In the genomic region with DNA sequence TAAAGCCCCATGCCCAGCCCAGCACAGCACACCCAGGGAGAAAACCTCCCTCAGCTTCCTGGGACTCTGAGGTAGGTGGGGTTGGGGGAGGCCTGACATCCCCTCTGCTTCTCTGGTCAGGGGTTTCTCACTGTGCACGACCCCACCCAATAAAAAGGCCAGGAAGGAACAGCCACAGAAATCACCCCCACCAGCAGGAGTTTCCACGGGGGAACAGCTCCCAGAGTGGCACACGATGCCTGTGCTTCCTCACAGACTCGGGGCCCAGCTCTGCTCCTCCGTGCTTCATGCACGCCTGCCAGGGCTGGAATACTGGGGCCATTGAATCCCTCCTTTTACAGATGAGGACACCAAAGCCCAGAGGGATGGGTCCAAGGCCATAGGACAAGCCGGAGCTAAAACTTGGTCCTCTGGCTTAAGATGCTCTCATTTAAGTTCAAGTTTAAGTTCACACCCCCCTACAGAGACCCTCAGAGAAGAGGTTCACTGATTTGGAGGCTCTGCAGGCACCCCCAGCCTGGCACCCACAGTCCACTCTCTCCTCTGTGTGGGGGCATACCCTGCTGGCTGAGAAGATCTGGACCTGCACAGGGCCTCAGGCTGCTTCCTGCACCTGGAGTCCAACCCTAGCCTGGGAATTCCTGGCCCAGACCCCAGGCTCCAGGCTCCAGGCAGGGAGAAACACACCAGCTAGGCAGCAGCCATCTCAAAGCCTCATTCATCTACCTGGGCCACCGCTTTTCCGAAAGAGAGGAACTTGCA, we compare ENCODE assay signal across 12 cellular contexts. TPM values are rescaled to one million over a fixed set of nuclear protein-coding genes. Genes with fewer than 3 reads are reported as not detected.
DNase-seq lines count a peak whose midpoint lies in the region; ATAC-seq lines count a peak whose summit lies in the region.
"Had no signal": no experiment of that assay in that cellular context is flagged by ENCODE, and none has a peak within 500 bp of the region (broad histone marks: within the 10 kb centered on the region; RNA-seq: fewer than 3 reads in every experiment).

No MANE protein-coding gene starts in this region.

- DNase-seq in CD8-positive, alpha-beta memory T cell: peak in 1 of 5 donors; percentile 35
- no peak for DNase-seq in activated CD8-positive, alpha-beta T cell treated with anti-CD3 and anti-CD28 coated beads, Interleukin-2, amount 10 ng/mL, durations not matched to agents 7 days and 5 days
- peak in 1 of 3 donors; percentile 37 for DNase-seq in right cardiac atrium
- no peak for DNase-seq in NCI-H1436 treated with DMSO at 0.1 percent for 48 hours (lab: John Stamatoyannopoulos, UW)
- DNase-seq in NCI-H1048 (lab: John Stamatoyannopoulos, UW): no peak
- DNase-seq: NCI-H1105 treated with DMSO at 0.1 percent for 48 hours, T1000 had no signal

- no peak for ATAC-seq in activated CD8-positive, alpha-beta T cell treated with anti-CD3 and anti-CD28 coated beads, Interleukin-2, amount 10 ng/mL, durations not matched to agents 7 days and 5 days
- ATAC-seq in right cardiac atrium (no peak), GM19467 (IDR thresholded peaks at IDR 0.05; ENCODE audit: unreplicated experiment) (no peak), HG02678 (IDR thresholded peaks at IDR 0.05; ENCODE audit: unreplicated experiment) (no peak)
- no peak for ATAC-seq in stimulated activated memory B cell treated with anti-CD40 and anti-IgM and Interleukin-4, amounts not matched to agents 10 μg/mL and 1 μg/mL and 100 μg/mL, for 72 hours

- POLR2A ChIA-PET in CD8-positive, alpha-beta memory T cell (lab: Charles Lee): interaction anchor here (2.3 kb wide), 1 partner anchor 14 kb away, joined by 9 read pairs; the partner anchor contains the start of gene ACSS1
- POLR2A ChIA-PET in activated CD8-positive, alpha-beta T cell treated with anti-CD3 and anti-CD28 coated beads, Interleukin-2, amount 10 ng/mL, durations not matched to agents 7 days and 5 days (lab: Charles Lee): interaction anchor here (0.7 to 4.1 kb wide), 2 partner anchors 11 to 14 kb away, joined by 3 to 19 read pairs; partner anchors contain the start of gene ACSS1

- H3K4me3 Mint-ChIP-seq in CD8-positive, alpha-beta memory T cell: peak overlapping the region in 2 of 7 donors; percentile 9 to 75
- H3K4me3 Mint-ChIP-seq in activated CD8-positive, alpha-beta T cell treated with anti-CD3 and anti-CD28 coated beads, Interleukin-2, amount 10 ng/mL, durations not matched to agents 7 days and 5 days: no peak overlapping the region
- H3K4me3 Mint-ChIP-seq in stimulated activated memory B cell treated with anti-CD40 and anti-IgM and Interleukin-4, amounts not matched to agents 10 μg/mL and 1 μg/mL and 100 μg/mL, for 72 hours: peak overlapping the region; percentile 60
- H3K4me3 Mint-ChIP-seq: activated T-helper 1 cell treated with anti-CD3 and anti-CD28 coated beads, Interleukin-12 subunit alpha, Interleukin-12 subunit beta, Interleukin-2, Interleukin-4 antibody, amounts not matched to agents 30 ng/mL and 10 ng/mL and 1 ng/mL, durations not matched to agents 14 hours and 24 hours and 36 hours had no signal

- H3K9me3 Mint-ChIP-seq in CD8-positive, alpha-beta memory T cell: no peaks in the 10 kb centered on the region
- no peaks in the 10 kb centered on the region for H3K9me3 Mint-ChIP-seq in activated CD8-positive, alpha-beta T cell treated with anti-CD3 and anti-CD28 coated beads, Interleukin-2, amount 10 ng/mL, durations not matched to agents 7 days and 5 days (ENCODE audit: insufficient read depth)
- H3K9me3 Mint-ChIP-seq in stimulated activated memory B cell treated with anti-CD40 and anti-IgM and Interleukin-4, amounts not matched to agents 10 μg/mL and 1 μg/mL and 100 μg/mL, for 72 hours: no peaks in the 10 kb centered on the region
- H3K9me3 Mint-ChIP-seq: activated T-helper 1 cell treated with anti-CD3 and anti-CD28 coated beads, Interleukin-12 subunit alpha, Interleukin-12 subunit beta, Interleukin-2, Interleukin-4 antibody, amounts not matched to agents 30 ng/mL and 10 ng/mL and 1 ng/mL, durations not matched to agents 14 hours and 24 hours and 36 hours had no signal

- 68% methylated on average over 9 of the region's 9 CpGs for WGBS in right cardiac atrium

- H3K27ac Mint-ChIP-seq in CD8-positive, alpha-beta memory T cell: peak overlapping the region; percentile 73 to 99 (median 94)
- H3K27ac Mint-ChIP-seq in activated CD8-positive, alpha-beta T cell treated with anti-CD3 and anti-CD28 coated beads, Interleukin-2, amount 10 ng/mL, durations not matched to agents 7 days and 5 days: peak overlapping the region; percentile 89
- H3K27ac Mint-ChIP-seq in stimulated activated memory B cell treated with anti-CD40 and anti-IgM and Interleukin-4, amounts not matched to agents 10 μg/mL and 1 μg/mL and 100 μg/mL, for 72 hours: peak overlapping the region; percentile 93
- H3K27ac Mint-ChIP-seq: activated T-helper 1 cell treated with anti-CD3 and anti-CD28 coated beads, Interleukin-12 subunit alpha, Interleukin-12 subunit beta, Interleukin-2, Interleukin-4 antibody, amounts not matched to agents 30 ng/mL and 10 ng/mL and 1 ng/mL, durations not matched to agents 14 hours and 24 hours and 36 hours had no signal

- H3K4me3 ChIP-seq in CD8-positive, alpha-beta memory T cell (ENCODE audit: low read length): no peak overlapping the region
- H3K4me3 ChIP-seq in right cardiac atrium (ENCODE audit: low read length): no peak overlapping the region

- H3K27ac ChIP-seq in CD8-positive, alpha-beta memory T cell (ENCODE audit: low read depth, low read length): no peak overlapping the region
- peak overlapping the region; percentile 78 for H3K27ac ChIP-seq in right cardiac atrium (ENCODE audit: low read length)

- CTCF ChIA-PET in CD8-positive, alpha-beta memory T cell (lab: Charles Lee): interaction anchor here (1.0 to 1.1 kb wide), 2 partner anchors 11 to 18 kb away, joined by 3 read pairs; no protein-coding TSS in a partner anchor
- CTCF ChIA-PET in activated CD8-positive, alpha-beta T cell treated with anti-CD3 and anti-CD28 coated beads, Interleukin-2, amount 10 ng/mL, durations not matched to agents 7 days and 5 days (lab: Charles Lee): no interaction called here

- peaks cover 26 to 61% (median 28%) of the 10 kb centered on the region in 3 donors for H3K4me1 Mint-ChIP-seq in CD8-positive, alpha-beta memory T cell
- peaks cover 43% of the 10 kb centered on the region for H3K4me1 Mint-ChIP-seq in activated CD8-positive, alpha-beta T cell treated with anti-CD3 and anti-CD28 coated beads, Interleukin-2, amount 10 ng/mL, durations not matched to agents 7 days and 5 days (ENCODE audit: low read depth)
- H3K4me1 Mint-ChIP-seq in stimulated activated memory B cell treated with anti-CD40 and anti-IgM and Interleukin-4, amounts not matched to agents 10 μg/mL and 1 μg/mL and 100 μg/mL, for 72 hours: peaks cover 42% of the 10 kb centered on the region

- no peaks in the 10 kb centered on the region for H3K27me3 Mint-ChIP-seq in CD8-positive, alpha-beta memory T cell
- H3K27me3 Mint-ChIP-seq in activated CD8-positive, alpha-beta T cell treated with anti-CD3 and anti-CD28 coated beads, Interleukin-2, amount 10 ng/mL, durations not matched to agents 7 days and 5 days (ENCODE audit: low read depth): no peaks in the 10 kb centered on the region
- no peaks in the 10 kb centered on the region for H3K27me3 Mint-ChIP-seq in stimulated activated memory B cell treated with anti-CD40 and anti-IgM and Interleukin-4, amounts not matched to agents 10 μg/mL and 1 μg/mL and 100 μg/mL, for 72 hours

- H3K36me3 ChIP-seq in CD8-positive, alpha-beta memory T cell (ENCODE audit: insufficient read depth, low read length): no peaks in the 10 kb centered on the region

- no peaks in the 10 kb centered on the region for H3K27me3 ChIP-seq in CD8-positive, alpha-beta memory T cell (ENCODE audit: insufficient read depth, low read length, poor library complexity, severe bottlenecking)
- no peaks in the 10 kb centered on the region for H3K27me3 ChIP-seq in right cardiac atrium (ENCODE audit: control insufficient read depth, insufficient read depth)

- no peaks in the 10 kb centered on the region for H3K9me3 ChIP-seq in CD8-positive, alpha-beta memory T cell (ENCODE audit: low read length)
- H3K9me3 ChIP-seq in right cardiac atrium (ENCODE audit: control insufficient read depth, low read length): no peaks in the 10 kb centered on the region

- H3K36me3 Mint-ChIP-seq in CD8-positive, alpha-beta memory T cell: peaks cover 0 to 37% (median 0%) of the 10 kb centered on the region in 3 donors
- H3K36me3 Mint-ChIP-seq in activated CD8-positive, alpha-beta T cell treated with anti-CD3 and anti-CD28 coated beads, Interleukin-2, amount 10 ng/mL, durations not matched to agents 7 days and 5 days (ENCODE audit: low read depth): peaks cover 8% of the 10 kb centered on the region
- no peaks in the 10 kb centered on the region for H3K36me3 Mint-ChIP-seq in stimulated activated memory B cell treated with anti-CD40 and anti-IgM and Interleukin-4, amounts not matched to agents 10 μg/mL and 1 μg/mL and 100 μg/mL, for 72 hours

- intact Hi-C loops in right cardiac atrium (cut with DNase I): no loop called here

- peaks cover 39% of the 10 kb centered on the region for H3K4me1 ChIP-seq in CD8-positive, alpha-beta memory T cell (ENCODE audit: insufficient read depth, low read length)
- peaks cover 49% of the 10 kb centered on the region for H3K4me1 ChIP-seq in right cardiac atrium (ENCODE audit: control insufficient read depth, insufficient read depth, low read length)

RNA-seq across cellular contexts. Expression of gene ACSS1, which starts 14.3 kb away (rescaled TPM):
- total RNA-seq in CD8-positive, alpha-beta memory T cell: 10 to 100 TPM; 24.5 to 24.8 TPM
- 59.6 TPM for polyA plus RNA-seq in CD8-positive, alpha-beta memory T cell
- 10 to 100 TPM; 40.9 to 42.5 TPM for total RNA-seq in activated CD8-positive, alpha-beta T cell treated with anti-CD3 and anti-CD28 coated beads, Interleukin-2, amount 10 ng/mL, durations not matched to agents 7 days and 5 days
- 10 to 100 TPM; 14.8 to 61.8 (median 40.7) TPM for total RNA-seq in right cardiac atrium
- 29.3 TPM for polyA plus RNA-seq in right cardiac atrium

RNA-seq across cellular contexts. Expression of gene VSX1, which starts 38.3 kb away (rescaled TPM):
- not detected for total RNA-seq in CD8-positive, alpha-beta memory T cell
- not detected for polyA plus RNA-seq in CD8-positive, alpha-beta memory T cell
- not detected for total RNA-seq in activated CD8-positive, alpha-beta T cell treated with anti-CD3 and anti-CD28 coated beads, Interleukin-2, amount 10 ng/mL, durations not matched to agents 7 days and 5 days
- under 1 TPM in 1 of 4 donors, not detected in 3; 0.44 TPM for total RNA-seq in right cardiac atrium
- polyA plus RNA-seq in right cardiac atrium: 0.27 TPM
- total RNA-seq: activated T-helper 1 cell treated with anti-CD3 and anti-CD28 coated beads, Interleukin-12 subunit alpha, Interleukin-12 subunit beta, Interleukin-2, Interleukin-4 antibody, amounts not matched to agents 30 ng/mL and 10 ng/mL and 1 ng/mL, durations not matched to agents 14 hours and 24 hours and 36 hours; myocyte had no signal

RNA-seq across cellular contexts. Expression of gene APMAP, which starts 51.1 kb away (rescaled TPM):
- 10 to 100 TPM; 82.5 to 83.6 TPM for total RNA-seq in CD8-positive, alpha-beta memory T cell
- 228 TPM for polyA plus RNA-seq in CD8-positive, alpha-beta memory T cell
- 10 to 100 TPM; 43.2 to 44.0 TPM for total RNA-seq in activated CD8-positive, alpha-beta T cell treated with anti-CD3 and anti-CD28 coated beads, Interleukin-2, amount 10 ng/mL, durations not matched to agents 7 days and 5 days
- 10 to 100 TPM; 32.8 to 35.1 (median 34.8) TPM for total RNA-seq in right cardiac atrium
- polyA plus RNA-seq in right cardiac atrium: 28.0 TPM
